11 cellular contexts compared by ENCODE assay signal in genomic region chr14:100158566-100159106, GRCh38. TPM values are rescaled to one million over a fixed set of nuclear protein-coding genes. Genes with fewer than 3 reads are reported as not detected.
A peak's percentile ranks its signal among the peaks of the same experiment; 100 is the strongest.
DNase-seq lines count a peak whose midpoint lies in the region; FAIRE-seq and TF ChIP-seq lines count a peak whose summit lies in the region.
"Had no signal": no experiment of that assay in that cellular context is flagged by ENCODE, and none has a peak within 500 bp of the region (broad histone marks: within the 10 kb centered on the region; RNA-seq: fewer than 3 reads in every experiment).

No MANE protein-coding gene starts in this region.

- no peaks in the 10 kb centered on the region for H3K79me2 ChIP-seq in endothelial cell of umbilical vein (ENCODE audit: control insufficient read depth, insufficient read depth, low read length)

- no peak overlapping the region for H3K9ac ChIP-seq in endothelial cell of umbilical vein (replicated peaks; ENCODE audit: extremely low read depth, insufficient read depth, low read length)
- H3K9ac ChIP-seq in rectal smooth muscle tissue (ENCODE audit: low read length), result no peak overlapping the region

- CTCF ChIA-PET in endothelial cell of umbilical vein (lab: Charles Lee), result no interaction called here

- DNase-seq in DMS53 (lab: John Stamatoyannopoulos, UW) (peak; percentile 42), DMS53 treated with DMSO at 0.1 percent for 48 hours (lab: John Stamatoyannopoulos, UW; ENCODE audit: unreplicated experiment) (no peak), endothelial cell of umbilical vein (ENCODE audit: low read depth, low spot score) (no peak), OCI-M2 (lab: John Stamatoyannopoulos, UW; ENCODE audit: unreplicated experiment) (no peak), NCI-H1930 (lab: John Stamatoyannopoulos, UW) (no peak)
- DNase-seq in stimulated activated CD4-positive, alpha-beta T cell treated with anti-CD3 and anti-CD28 coated beads, Interleukin-2, amount 100 ng/mL, for 24 hours, result no peak
- DNase-seq: HFFc6, SIG-M5 had no signal

- POLR2A ChIA-PET in endothelial cell of umbilical vein (lab: Charles Lee), result no interaction called here

- H3K27me3 Mint-ChIP-seq in IgD-negative memory B cell, result no peaks in the 10 kb centered on the region

- BruUV-seq in endothelial cell of umbilical vein (replicated peaks; lab: Mats Ljungman, UMichigan), result no TSS peak

- no peak for TF ChIP-seq POLR2A in endothelial cell of umbilical vein (IDR thresholded peaks at IDR 0.05; ENCODE audit: low read depth, low read length)

- H3K27me3 ChIP-seq in endothelial cell of umbilical vein (ENCODE audit: control insufficient read depth in 2 of 2, insufficient read depth in 2 of 2, low read length in 2 of 2) (peaks cover 14 to 20% of the 10 kb centered on the region in 2 experiments), rectal smooth muscle tissue (ENCODE audit: control insufficient read depth, insufficient read depth, low read length) (peaks cover 6% of the 10 kb centered on the region)

- H3K27ac Mint-ChIP-seq in IgD-negative memory B cell, result peak overlapping the region; percentile 72 to 93 (median 85)
- H3K27ac Mint-ChIP-seq: HFFc6 had no signal

- no peak overlapping the region for H3K27ac ChIP-seq in endothelial cell of umbilical vein (ENCODE audit: insufficient read depth, low read depth, low read length)
- no peak overlapping the region for H3K27ac ChIP-seq in rectal smooth muscle tissue (ENCODE audit: low read depth, low read length)

- H3K36me3 ChIP-seq in endothelial cell of umbilical vein (ENCODE audit: control insufficient read depth in 2 of 2, extremely low read depth in 1 of 2, insufficient read depth in 2 of 2, low read length in 2 of 2) (no peaks in the 10 kb centered on the region), rectal smooth muscle tissue (ENCODE audit: control insufficient read depth, insufficient read depth, low read length) (no peaks in the 10 kb centered on the region)

- peaks cover 11 to 22% (median 17%) of the 10 kb centered on the region in 3 donors for H3K4me1 Mint-ChIP-seq in IgD-negative memory B cell

- no peak overlapping the region for H2AFZ ChIP-seq in endothelial cell of umbilical vein (ENCODE audit: low read depth, low read length)

- H3K9me1 ChIP-seq in endothelial cell of umbilical vein (replicated peaks; ENCODE audit: control insufficient read depth, extremely low read depth, insufficient read depth, low read length), result no peaks in the 10 kb centered on the region

- intact Hi-C loops in endothelial cell of umbilical vein (cut with micrococcal nuclease), result no loop called here

- H4K20me1 ChIP-seq in endothelial cell of umbilical vein (replicated peaks; ENCODE audit: control insufficient read depth, extremely low read depth, insufficient read depth, low read length), result no peaks in the 10 kb centered on the region

- H3K4me2 ChIP-seq in endothelial cell of umbilical vein (ENCODE audit: insufficient read depth, low read length), result peak overlapping the region; percentile 9

- no peaks in the 10 kb centered on the region for H3K36me3 Mint-ChIP-seq in IgD-negative memory B cell

- H3K4me3 ChIP-seq in endothelial cell of umbilical vein (replicated peaks in 1 of 3; ENCODE audit: insufficient read depth in 1 of 3, low read depth in 1 of 3, low read length in 3 of 3), result no peak overlapping the region
- H3K4me3 ChIP-seq in rectal smooth muscle tissue (ENCODE audit: low read length), result peak overlapping the region; percentile 59

- H3K4me1 ChIP-seq in endothelial cell of umbilical vein (ENCODE audit: control insufficient read depth, extremely low read depth, insufficient read depth, low read length), result no peaks in the 10 kb centered on the region
- no peaks in the 10 kb centered on the region for H3K4me1 ChIP-seq in rectal smooth muscle tissue (ENCODE audit: control insufficient read depth, insufficient read depth, low read length)

- no peak for FAIRE-seq in endothelial cell of umbilical vein (lab: Jason Lieb, UNC)

- dilution Hi-C loops in endothelial cell of umbilical vein (cut with MboI; ENCODE audit: extremely low pct_ligation_motif_present, low sequenced_read_pairs), result no loop called here

- peaks cover 0 to 5% (median 0%) of the 10 kb centered on the region in 3 donors for H3K9me3 Mint-ChIP-seq in IgD-negative memory B cell

- H3K4me3 Mint-ChIP-seq in IgD-negative memory B cell, result peak overlapping the region; percentile 65 to 92 (median 78)
- H3K4me3 Mint-ChIP-seq: HFFc6 had no signal

- TF ChIP-seq CTCF in endothelial cell of umbilical vein (IDR thresholded peaks at IDR 0.05; ENCODE audit: extremely low read depth in 1 of 2, insufficient read depth in 1 of 2, low read depth in 1 of 2, low read length in 2 of 2), result no peak

- no peaks in the 10 kb centered on the region for H3K9me3 ChIP-seq in endothelial cell of umbilical vein (replicated peaks; ENCODE audit: control insufficient read depth, insufficient read depth, low read length)

TF ChIP-seq in endothelial cell of umbilical vein, 7 proteins besides CTCF, POLR2A, EP300 and RAD21:
- TF ChIP-seq EZH2 (IDR thresholded peaks at IDR 0.05; ENCODE audit: borderline replicate concordance, low read depth, low read length, severe bottlenecking) (no peak), GATA2 (IDR thresholded peaks at IDR 0.05; ENCODE audit: insufficient read depth, insufficient read length, low read depth, low read length) (no peak), JUN (IDR thresholded peaks at IDR 0.05; ENCODE audit: borderline replicate concordance, insufficient read depth, insufficient read length, low read depth) (no peak), POLR2AphosphoS5 (IDR thresholded peaks at IDR 0.05; ENCODE audit: insufficient read depth, low read depth, low read length) (no peak), MYC (IDR thresholded peaks at IDR 0.05; ENCODE audit: low read depth, low read length) (no peak), FOS (IDR thresholded peaks at IDR 0.05; ENCODE audit: borderline replicate concordance, insufficient read depth, low read length) (no peak)
- TF ChIP-seq, protein P1, sequence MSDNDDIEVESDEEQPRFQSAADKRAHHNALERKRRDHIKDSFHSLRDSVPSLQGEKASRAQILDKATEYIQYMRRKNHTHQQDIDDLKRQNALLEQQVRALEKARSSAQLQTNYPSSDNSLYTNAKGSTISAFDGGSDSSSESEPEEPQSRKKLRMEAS (IDR thresholded peaks at IDR 0.05; ENCODE audit: insufficient read depth, insufficient read length), result no peak

RNA-seq across cellular contexts. Expression of gene DEGS2, which starts 0.8 kb away (rescaled TPM):
- 6.5 TPM for polyA plus RNA-seq in IgD-negative memory B cell
- not detected in 2 replicates for total RNA-seq in endothelial cell of umbilical vein
- polyA plus RNA-seq in endothelial cell of umbilical vein, result 0.02 and 0.06 TPM in 2 replicates
- polyA plus RNA-seq in endothelial cell of umbilical vein (2011; cell fraction: cytosol; rRNA removed), result not detected in 2 replicates
- 0.03 TPM in 1 of 2 replicates, not detected in the other for polyA plus RNA-seq in endothelial cell of umbilical vein (2011; cell fraction: nucleus; rRNA removed)
- polyA plus RNA-seq in endothelial cell of umbilical vein (2012), result 0.15 and 0.16 TPM in 2 replicates
- 0.49 TPM in 1 of 2 replicates, not detected in the other for polyA minus RNA-seq in endothelial cell of umbilical vein
- not detected for polyA minus RNA-seq in endothelial cell of umbilical vein (2011; cell fraction: cytosol; rRNA and poly(A)+ RNA removed)
- 0.19 TPM in 1 of 2 replicates, not detected in the other for polyA minus RNA-seq in endothelial cell of umbilical vein (2011; cell fraction: nucleus; rRNA and poly(A)+ RNA removed)
- total RNA-seq: A172, HFFc6 had no signal
